15 cellular contexts compared by ENCODE assay signal in genomic region chr12:12812163-12812562, GRCh38.
"Had no signal": no experiment of that assay in that cellular context is flagged by ENCODE, and none has a peak within 500 bp of the region (broad histone marks: within the 10 kb centered on the region; RNA-seq: fewer than 3 reads in every experiment).

No MANE protein-coding gene starts in this region.

- ATAC-seq: stimulated activated naive B cell treated with anti-CD40 and anti-IgM and Interleukin-4, amounts not matched to agents 10 μg/mL and 1 μg/mL and 100 μg/mL, for 72 hours had no signal

- FAIRE-seq: keratinocyte had no signal

- H3K9me3 Mint-ChIP-seq: stimulated activated naive B cell treated with anti-CD40 and anti-IgM and Interleukin-4, amounts not matched to agents 10 μg/mL and 1 μg/mL and 100 μg/mL, for 72 hours had no signal

- H3K27ac ChIP-seq: coronary artery, suprapubic skin, WERI-Rb-1 had no signal

- H3K36me3 ChIP-seq: gastrocnemius medialis had no signal

- DNase-seq: activated CD4-positive, alpha-beta T cell treated with anti-CD3 and anti-CD28 coated beads for 36 hours; activated naive CD4-positive, alpha-beta T cell treated with Interleukin-2 at 50 U/mL for 16 hours; effector CD4-positive, alpha-beta T cell; gastrocnemius medialis; heart right ventricle; left ventricle myocardium superior; mesendoderm; right cardiac atrium; stimulated activated naive B cell treated with anti-CD40 and anti-IgM and Interleukin-4, amounts not matched to agents 10 μg/mL and 1 μg/mL and 100 μg/mL, for 72 hours; T-helper 1 cell; WERI-Rb-1 had no signal

- H3K9me3 ChIP-seq: gastrocnemius medialis, heart right ventricle, suprapubic skin had no signal

- H3K4me3 ChIP-seq: coronary artery, suprapubic skin had no signal

- H3K4me3 Mint-ChIP-seq: stimulated activated naive B cell treated with anti-CD40 and anti-IgM and Interleukin-4, amounts not matched to agents 10 μg/mL and 1 μg/mL and 100 μg/mL, for 72 hours had no signal

- H3K27ac Mint-ChIP-seq: stimulated activated naive B cell treated with anti-CD40 and anti-IgM and Interleukin-4, amounts not matched to agents 10 μg/mL and 1 μg/mL and 100 μg/mL, for 72 hours had no signal

- H3K27me3 Mint-ChIP-seq: activated CD4-positive, alpha-beta T cell treated with anti-CD3 and anti-CD28 coated beads for 36 hours; stimulated activated naive B cell treated with anti-CD40 and anti-IgM and Interleukin-4, amounts not matched to agents 10 μg/mL and 1 μg/mL and 100 μg/mL, for 72 hours; type B pancreatic cell had no signal

- H3K27me3 ChIP-seq: gastrocnemius medialis, heart right ventricle, suprapubic skin had no signal
